In the genomic region with DNA sequence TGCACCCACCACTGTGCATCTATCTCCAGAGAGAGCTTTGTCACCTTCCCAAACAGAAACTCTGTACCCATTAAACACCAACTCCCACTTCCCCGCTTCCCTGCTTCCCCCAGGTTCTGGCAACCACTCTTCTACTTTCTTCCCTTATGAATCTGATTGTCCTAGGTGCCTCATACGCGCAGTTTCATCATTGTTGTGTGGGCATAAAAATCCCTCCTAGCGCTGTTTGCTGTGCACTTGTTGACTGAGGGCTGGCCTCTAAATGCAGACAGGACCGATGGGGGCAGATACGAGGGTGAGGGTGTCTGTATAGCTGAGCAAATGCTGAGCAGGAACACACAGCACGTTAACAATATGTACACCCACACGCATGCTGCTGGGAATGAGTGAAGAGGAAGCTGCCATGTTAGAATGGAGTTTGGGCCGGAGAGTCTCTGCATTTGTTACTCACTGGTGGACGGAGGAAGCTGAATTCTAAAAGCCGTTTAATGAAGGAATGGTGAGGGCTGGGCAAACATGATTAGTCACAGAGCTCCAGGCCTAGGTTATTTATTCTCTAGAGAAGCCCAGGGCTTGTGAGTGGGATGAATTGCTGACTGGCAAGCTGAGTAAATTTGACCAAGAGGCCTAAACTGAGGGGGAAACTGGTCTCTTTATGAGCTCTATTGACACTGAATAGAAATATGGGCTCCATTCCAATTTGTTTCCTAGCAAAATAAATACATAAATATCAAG, we compare ENCODE assay signal across 1 cellular context.
TF ChIP-seq lines count a peak whose summit lies in the region.

No MANE protein-coding gene starts in this region.

TF ChIP-seq in HepG2, 621 proteins besides CTCF, POLR2A, EP300 and RAD21 (continued from another document and continues in another):
- TF ChIP-seq, protein P1, sequence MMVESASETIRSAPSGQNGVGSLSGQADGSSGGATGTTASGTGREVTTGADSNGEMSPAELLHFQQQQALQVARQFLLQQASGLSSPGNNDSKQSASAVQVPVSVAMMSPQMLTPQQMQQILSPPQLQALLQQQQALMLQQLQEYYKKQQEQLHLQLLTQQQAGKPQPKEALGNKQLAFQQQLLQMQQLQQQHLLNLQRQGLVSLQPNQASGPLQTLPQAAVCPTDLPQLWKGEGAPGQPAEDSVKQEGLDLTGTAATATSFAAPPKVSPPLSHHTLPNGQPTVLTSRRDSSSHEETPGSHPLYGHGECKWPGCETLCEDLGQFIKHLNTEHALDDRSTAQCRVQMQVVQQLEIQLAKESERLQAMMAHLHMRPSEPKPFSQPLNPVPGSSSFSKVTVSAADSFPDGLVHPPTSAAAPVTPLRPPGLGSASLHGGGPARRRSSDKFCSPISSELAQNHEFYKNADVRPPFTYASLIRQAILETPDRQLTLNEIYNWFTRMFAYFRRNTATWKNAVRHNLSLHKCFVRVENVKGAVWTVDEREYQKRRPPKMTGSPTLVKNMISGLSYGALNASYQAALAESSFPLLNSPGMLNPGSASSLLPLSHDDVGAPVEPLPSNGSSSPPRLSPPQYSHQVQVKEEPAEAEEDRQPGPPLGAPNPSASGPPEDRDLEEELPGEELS (CRISPR knock-in tag; IDR thresholded peaks at IDR 0.05) = peak; percentile 35; the same call in 1 of the 2 replicates
- TF ChIP-seq ADNP (CRISPR knock-in tag; IDR thresholded peaks at IDR 0.05) (no peak), FOXK1 (CRISPR knock-in tag; IDR thresholded peaks at IDR 0.05; ENCODE audit: borderline replicate concordance, low read depth) (no peak; the same call in 1 of the 2 replicates), ZC3H4 (CRISPR knock-in tag; IDR thresholded peaks at IDR 0.05; ENCODE audit: borderline replicate concordance) (peak; percentile 92; the same call in 1 of the 2 replicates), MAFK (conservative IDR thresholded peaks at IDR 0.05 in 1 of 2, IDR thresholded peaks at IDR 0.05 in 1 of 2; ENCODE audit: low read length in 2 of 2) (peak; percentile 75 to 77), BORCS8-MEF2B (CRISPR knock-in tag; IDR thresholded peaks at IDR 0.05) (peak; percentile 72; the same call in 1 of the 2 replicates), SOX5 (CRISPR knock-in tag; IDR thresholded peaks at IDR 0.05; ENCODE audit: borderline replicate concordance) (peak; percentile 18; the same call in 1 of the 2 replicates), ZNF629 (CRISPR knock-in tag; conservative IDR thresholded peaks at IDR 0.05) (no peak), ZNF749 (CRISPR knock-in tag; IDR thresholded peaks at IDR 0.05; ENCODE audit: borderline replicate concordance) (no peak), ZNF205 (CRISPR knock-in tag; IDR thresholded peaks at IDR 0.05) (no peak), PCBP1 (IDR thresholded peaks at IDR 0.05; ENCODE audit: borderline replicate concordance, low read depth, low read length) (no peak), TEAD3 (CRISPR knock-in tag; optimal IDR thresholded peaks at IDR 0.05; ENCODE audit: borderline replicate concordance) (peak; percentile 59), FOSL2 (CRISPR knock-in tag; IDR thresholded peaks at IDR 0.05) (peak; percentile 79), FOSL1 (CRISPR knock-in tag; IDR thresholded peaks at IDR 0.05; ENCODE audit: borderline replicate concordance) (no peak), CBX2 (IDR thresholded peaks at IDR 0.05; ENCODE audit: low read depth, low read length) (no peak), CBX2 (CRISPR knock-in tag; IDR thresholded peaks at IDR 0.05; ENCODE audit: low read depth) (no peak), ZNF614 (CRISPR knock-in tag; IDR thresholded peaks at IDR 0.05; ENCODE audit: borderline replicate concordance) (no peak), MIXL1 (CRISPR knock-in tag; IDR thresholded peaks at IDR 0.05) (no peak), ARID2 (CRISPR knock-in tag; IDR thresholded peaks at IDR 0.05; ENCODE audit: borderline replicate concordance) (no peak), ZNF660 (CRISPR knock-in tag; IDR thresholded peaks at IDR 0.05; ENCODE audit: borderline replicate concordance, low read depth) (no peak), ZFX (CRISPR knock-in tag; IDR thresholded peaks at IDR 0.05; ENCODE audit: low read depth) (peak; percentile 67), KDM1A (CRISPR knock-in tag; IDR thresholded peaks at IDR 0.05) (no peak), ZNF333 (CRISPR knock-in tag; IDR thresholded peaks at IDR 0.05; ENCODE audit: borderline replicate concordance) (no peak), GATA4 (IDR thresholded peaks at IDR 0.05; ENCODE audit: borderline replicate concordance, low read depth) (peak; percentile 61; the same call in 1 of the 2 replicates), SMARCC2 (IDR thresholded peaks at IDR 0.05) (no peak), ZNF3 (CRISPR knock-in tag; IDR thresholded peaks at IDR 0.05) (no peak), MED1 (CRISPR knock-in tag; IDR thresholded peaks at IDR 0.05) (peak; percentile 72), ZNF678 (CRISPR knock-in tag; IDR thresholded peaks at IDR 0.05) (no peak), GATAD2A (CRISPR knock-in tag; IDR thresholded peaks at IDR 0.05) (peak; percentile 55; the same call in 1 of the 2 replicates), ZNF326 (CRISPR knock-in tag; IDR thresholded peaks at IDR 0.05; ENCODE audit: borderline replicate concordance) (no peak), FOXK2 (IDR thresholded peaks at IDR 0.05) (no peak), ZNF550 (CRISPR knock-in tag; IDR thresholded peaks at IDR 0.05; ENCODE audit: borderline replicate concordance) (no peak)
- TF ChIP-seq, protein P2, sequence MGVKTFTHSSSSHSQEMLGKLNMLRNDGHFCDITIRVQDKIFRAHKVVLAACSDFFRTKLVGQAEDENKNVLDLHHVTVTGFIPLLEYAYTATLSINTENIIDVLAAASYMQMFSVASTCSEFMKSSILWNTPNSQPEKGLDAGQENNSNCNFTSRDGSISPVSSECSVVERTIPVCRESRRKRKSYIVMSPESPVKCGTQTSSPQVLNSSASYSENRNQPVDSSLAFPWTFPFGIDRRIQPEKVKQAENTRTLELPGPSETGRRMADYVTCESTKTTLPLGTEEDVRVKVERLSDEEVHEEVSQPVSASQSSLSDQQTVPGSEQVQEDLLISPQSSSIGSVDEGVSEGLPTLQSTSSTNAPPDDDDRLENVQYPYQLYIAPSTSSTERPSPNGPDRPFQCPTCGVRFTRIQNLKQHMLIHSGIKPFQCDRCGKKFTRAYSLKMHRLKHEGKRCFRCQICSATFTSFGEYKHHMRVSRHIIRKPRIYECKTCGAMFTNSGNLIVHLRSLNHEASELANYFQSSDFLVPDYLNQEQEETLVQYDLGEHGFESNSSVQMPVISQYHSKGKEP (CRISPR knock-in tag; IDR thresholded peaks at IDR 0.05) = no peak
- TF ChIP-seq, protein P3, sequence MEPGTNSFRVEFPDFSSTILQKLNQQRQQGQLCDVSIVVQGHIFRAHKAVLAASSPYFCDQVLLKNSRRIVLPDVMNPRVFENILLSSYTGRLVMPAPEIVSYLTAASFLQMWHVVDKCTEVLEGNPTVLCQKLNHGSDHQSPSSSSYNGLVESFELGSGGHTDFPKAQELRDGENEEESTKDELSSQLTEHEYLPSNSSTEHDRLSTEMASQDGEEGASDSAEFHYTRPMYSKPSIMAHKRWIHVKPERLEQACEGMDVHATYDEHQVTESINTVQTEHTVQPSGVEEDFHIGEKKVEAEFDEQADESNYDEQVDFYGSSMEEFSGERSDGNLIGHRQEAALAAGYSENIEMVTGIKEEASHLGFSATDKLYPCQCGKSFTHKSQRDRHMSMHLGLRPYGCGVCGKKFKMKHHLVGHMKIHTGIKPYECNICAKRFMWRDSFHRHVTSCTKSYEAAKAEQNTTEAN (CRISPR knock-in tag; conservative IDR thresholded peaks at IDR 0.05) = 0 out of 2 replicates have a peak, but pooled peaks have one; percentile 16
- TF ChIP-seq, protein P4, sequence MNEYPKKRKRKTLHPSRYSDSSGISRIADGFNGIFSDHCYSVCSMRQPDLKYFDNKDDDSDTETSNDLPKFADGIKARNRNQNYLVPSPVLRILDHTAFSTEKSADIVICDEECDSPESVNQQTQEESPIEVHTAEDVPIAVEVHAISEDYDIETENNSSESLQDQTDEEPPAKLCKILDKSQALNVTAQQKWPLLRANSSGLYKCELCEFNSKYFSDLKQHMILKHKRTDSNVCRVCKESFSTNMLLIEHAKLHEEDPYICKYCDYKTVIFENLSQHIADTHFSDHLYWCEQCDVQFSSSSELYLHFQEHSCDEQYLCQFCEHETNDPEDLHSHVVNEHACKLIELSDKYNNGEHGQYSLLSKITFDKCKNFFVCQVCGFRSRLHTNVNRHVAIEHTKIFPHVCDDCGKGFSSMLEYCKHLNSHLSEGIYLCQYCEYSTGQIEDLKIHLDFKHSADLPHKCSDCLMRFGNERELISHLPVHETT (CRISPR knock-in tag; conservative IDR thresholded peaks at IDR 0.05) = no peak
- TF ChIP-seq, protein P5, sequence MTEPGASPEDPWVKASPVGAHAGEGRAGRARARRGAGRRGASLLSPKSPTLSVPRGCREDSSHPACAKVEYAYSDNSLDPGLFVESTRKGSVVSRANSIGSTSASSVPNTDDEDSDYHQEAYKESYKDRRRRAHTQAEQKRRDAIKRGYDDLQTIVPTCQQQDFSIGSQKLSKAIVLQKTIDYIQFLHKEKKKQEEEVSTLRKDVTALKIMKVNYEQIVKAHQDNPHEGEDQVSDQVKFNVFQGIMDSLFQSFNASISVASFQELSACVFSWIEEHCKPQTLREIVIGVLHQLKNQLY (CRISPR knock-in tag; IDR thresholded peaks at IDR 0.05) = no peak
- TF ChIP-seq, protein P6, sequence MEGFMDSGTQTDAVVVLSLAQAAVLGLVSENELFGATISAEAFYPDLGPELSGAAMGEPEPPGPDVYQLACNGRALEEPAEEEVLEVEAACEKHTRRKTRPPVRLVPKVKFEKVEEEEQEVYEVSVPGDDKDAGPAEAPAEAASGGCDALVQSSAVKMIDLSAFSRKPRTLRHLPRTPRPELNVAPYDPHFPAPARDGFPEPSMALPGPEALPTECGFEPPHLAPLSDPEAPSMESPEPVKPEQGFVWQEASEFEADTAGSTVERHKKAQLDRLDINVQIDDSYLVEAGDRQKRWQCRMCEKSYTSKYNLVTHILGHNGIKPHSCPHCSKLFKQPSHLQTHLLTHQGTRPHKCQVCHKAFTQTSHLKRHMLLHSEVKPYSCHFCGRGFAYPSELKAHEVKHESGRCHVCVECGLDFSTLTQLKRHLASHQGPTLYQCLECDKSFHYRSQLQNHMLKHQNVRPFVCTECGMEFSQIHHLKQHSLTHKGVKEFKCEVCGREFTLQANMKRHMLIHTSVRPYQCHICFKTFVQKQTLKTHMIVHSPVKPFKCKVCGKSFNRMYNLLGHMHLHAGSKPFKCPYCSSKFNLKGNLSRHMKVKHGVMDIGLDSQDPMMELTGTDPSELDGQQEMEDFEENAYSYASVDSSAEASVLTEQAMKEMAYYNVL (CRISPR knock-in tag; IDR thresholded peaks at IDR 0.05; ENCODE audit: borderline replicate concordance) = 0 out of 2 replicates have a peak, but pooled peaks have one; percentile 41
- TF ChIP-seq, protein P7, sequence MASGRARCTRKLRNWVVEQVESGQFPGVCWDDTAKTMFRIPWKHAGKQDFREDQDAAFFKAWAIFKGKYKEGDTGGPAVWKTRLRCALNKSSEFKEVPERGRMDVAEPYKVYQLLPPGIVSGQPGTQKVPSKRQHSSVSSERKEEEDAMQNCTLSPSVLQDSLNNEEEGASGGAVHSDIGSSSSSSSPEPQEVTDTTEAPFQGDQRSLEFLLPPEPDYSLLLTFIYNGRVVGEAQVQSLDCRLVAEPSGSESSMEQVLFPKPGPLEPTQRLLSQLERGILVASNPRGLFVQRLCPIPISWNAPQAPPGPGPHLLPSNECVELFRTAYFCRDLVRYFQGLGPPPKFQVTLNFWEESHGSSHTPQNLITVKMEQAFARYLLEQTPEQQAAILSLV (CRISPR knock-in tag; IDR thresholded peaks at IDR 0.05; ENCODE audit: borderline replicate concordance) = no peak
- TF ChIP-seq, protein P8, sequence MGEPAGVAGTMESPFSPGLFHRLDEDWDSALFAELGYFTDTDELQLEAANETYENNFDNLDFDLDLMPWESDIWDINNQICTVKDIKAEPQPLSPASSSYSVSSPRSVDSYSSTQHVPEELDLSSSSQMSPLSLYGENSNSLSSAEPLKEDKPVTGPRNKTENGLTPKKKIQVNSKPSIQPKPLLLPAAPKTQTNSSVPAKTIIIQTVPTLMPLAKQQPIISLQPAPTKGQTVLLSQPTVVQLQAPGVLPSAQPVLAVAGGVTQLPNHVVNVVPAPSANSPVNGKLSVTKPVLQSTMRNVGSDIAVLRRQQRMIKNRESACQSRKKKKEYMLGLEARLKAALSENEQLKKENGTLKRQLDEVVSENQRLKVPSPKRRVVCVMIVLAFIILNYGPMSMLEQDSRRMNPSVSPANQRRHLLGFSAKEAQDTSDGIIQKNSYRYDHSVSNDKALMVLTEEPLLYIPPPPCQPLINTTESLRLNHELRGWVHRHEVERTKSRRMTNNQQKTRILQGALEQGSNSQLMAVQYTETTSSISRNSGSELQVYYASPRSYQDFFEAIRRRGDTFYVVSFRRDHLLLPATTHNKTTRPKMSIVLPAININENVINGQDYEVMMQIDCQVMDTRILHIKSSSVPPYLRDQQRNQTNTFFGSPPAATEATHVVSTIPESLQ (CRISPR knock-in tag; conservative IDR thresholded peaks at IDR 0.05) = no peak
- TF ChIP-seq, protein P9, sequence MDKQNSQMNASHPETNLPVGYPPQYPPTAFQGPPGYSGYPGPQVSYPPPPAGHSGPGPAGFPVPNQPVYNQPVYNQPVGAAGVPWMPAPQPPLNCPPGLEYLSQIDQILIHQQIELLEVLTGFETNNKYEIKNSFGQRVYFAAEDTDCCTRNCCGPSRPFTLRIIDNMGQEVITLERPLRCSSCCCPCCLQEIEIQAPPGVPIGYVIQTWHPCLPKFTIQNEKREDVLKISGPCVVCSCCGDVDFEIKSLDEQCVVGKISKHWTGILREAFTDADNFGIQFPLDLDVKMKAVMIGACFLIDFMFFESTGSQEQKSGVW (CRISPR knock-in tag; IDR thresholded peaks at IDR 0.05; ENCODE audit: borderline replicate concordance) = no peak
- TF ChIP-seq, protein P10, sequence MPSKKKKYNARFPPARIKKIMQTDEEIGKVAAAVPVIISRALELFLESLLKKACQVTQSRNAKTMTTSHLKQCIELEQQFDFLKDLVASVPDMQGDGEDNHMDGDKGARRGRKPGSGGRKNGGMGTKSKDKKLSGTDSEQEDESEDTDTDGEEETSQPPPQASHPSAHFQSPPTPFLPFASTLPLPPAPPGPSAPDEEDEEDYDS (CRISPR knock-in tag; IDR thresholded peaks at IDR 0.05) = peak; percentile 69
- TF ChIP-seq, protein P11, sequence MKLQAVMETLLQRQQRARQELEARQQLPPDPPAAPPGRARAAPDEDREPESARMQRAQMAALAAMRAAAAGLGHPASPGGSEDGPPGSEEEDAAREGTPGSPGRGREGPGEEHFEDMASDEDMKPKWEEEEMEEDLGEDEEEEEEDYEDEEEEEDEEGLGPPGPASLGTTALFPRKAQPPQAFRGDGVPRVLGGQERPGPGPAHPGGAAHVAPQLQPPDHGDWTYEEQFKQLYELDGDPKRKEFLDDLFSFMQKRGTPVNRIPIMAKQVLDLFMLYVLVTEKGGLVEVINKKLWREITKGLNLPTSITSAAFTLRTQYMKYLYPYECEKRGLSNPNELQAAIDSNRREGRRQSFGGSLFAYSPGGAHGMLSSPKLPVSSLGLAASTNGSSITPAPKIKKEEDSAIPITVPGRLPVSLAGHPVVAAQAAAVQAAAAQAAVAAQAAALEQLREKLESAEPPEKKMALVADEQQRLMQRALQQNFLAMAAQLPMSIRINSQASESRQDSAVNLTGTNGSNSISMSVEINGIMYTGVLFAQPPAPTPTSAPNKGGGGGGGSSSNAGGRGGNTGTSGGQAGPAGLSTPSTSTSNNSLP (IDR thresholded peaks at IDR 0.05; ENCODE audit: low read depth, low read length) = peak; percentile 55
